ENCODE assay signal across 16 cellular contexts in genomic region chr5:164518049-164518740, GRCh38.
"Had no signal": no experiment of that assay in that cellular context is flagged by ENCODE, and none has a peak within 500 bp of the region (broad histone marks: within the 10 kb centered on the region; RNA-seq: fewer than 3 reads in every experiment).

No MANE protein-coding gene starts in this region.

- H3K27ac ChIP-seq: esophagus squamous epithelium, hepatocyte, neutrophil, thyroid gland had no signal

- DNase-seq: activated CD4-positive, alpha-beta memory T cell treated with anti-CD3 and anti-CD28 coated beads for 36 hours; activated CD4-positive, alpha-beta T cell treated with anti-CD3 and anti-CD28 coated beads for 1 hour; activated CD8-positive, alpha-beta memory T cell treated with anti-CD3 and anti-CD28 coated beads, Interleukin-2, amount 10 ng/mL, durations not matched to agents 7 days and 5 days; activated effector memory CD4-positive, alpha-beta T cell treated with Interleukin-2 at 50 U/mL for 16 hours; activated T-cell treated with anti-CD3 and anti-CD28 coated beads, Interleukin-2, amount 50 U/mL, for 4 hours; cortex of kidney; effector CD4-positive, alpha-beta T cell; esophagus squamous epithelium; naive thymus-derived CD8-positive, alpha-beta T cell; stimulated activated CD4-positive, alpha-beta T cell treated with anti-CD3 and anti-CD28 coated beads, Interleukin-12 subunit alpha, Interleukin-12 subunit beta, amount 100 ng/mL, for 4 hours; stimulated activated CD4-positive, alpha-beta T cell treated with anti-CD3 and anti-CD28 coated beads, Interleukin-2, amount 100 ng/mL, for 24 hours; thyroid gland had no signal

- FAIRE-seq: keratinocyte, urothelium cell line had no signal

- H3K9me3 ChIP-seq: esophagus squamous epithelium, neutrophil, thyroid gland had no signal

- H3K27me3 ChIP-seq: esophagus squamous epithelium, hepatocyte, neutrophil, thyroid gland had no signal

- H3K4me1 ChIP-seq: esophagus squamous epithelium, thyroid gland had no signal

- H2AFZ ChIP-seq: hepatocyte had no signal

- H3K79me2 ChIP-seq: hepatocyte had no signal

- H3K4me2 ChIP-seq: hepatocyte had no signal

- H3K4me3 ChIP-seq: esophagus squamous epithelium, hepatocyte, thyroid gland had no signal

- H3K36me3 ChIP-seq: esophagus squamous epithelium, neutrophil, thyroid gland had no signal
